ENCODE assay signal across 15 cellular contexts in the genomic region with DNA sequence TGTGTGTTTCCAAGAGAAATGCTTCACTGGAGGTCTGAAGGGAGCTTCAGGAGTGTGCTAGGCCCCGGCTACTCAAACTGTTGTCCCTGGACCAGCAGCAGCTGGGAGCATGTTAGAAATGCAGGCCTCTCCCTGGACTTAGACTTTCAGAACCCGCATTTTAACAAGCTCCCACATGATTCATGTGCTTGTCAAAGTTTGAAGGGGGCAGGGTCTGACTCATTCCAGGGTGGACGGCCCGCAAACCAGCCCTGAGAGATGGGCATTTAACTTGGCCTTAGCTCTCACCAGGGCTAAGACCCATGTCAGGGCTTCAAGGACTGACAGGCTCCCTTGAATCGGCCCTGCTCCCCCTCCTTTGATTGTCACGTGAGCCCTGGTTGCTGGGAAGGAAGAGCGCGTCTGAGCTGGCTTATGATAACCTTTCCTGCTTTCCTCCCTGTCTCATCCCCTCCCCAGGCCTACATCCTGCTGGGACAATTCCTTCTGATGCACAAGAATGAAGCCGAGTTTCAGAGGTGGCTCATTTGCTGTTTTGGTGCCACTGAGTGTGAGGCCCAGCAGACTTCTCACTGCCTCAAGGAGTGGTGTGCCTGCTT. TPM values are rescaled to one million over a fixed set of nuclear protein-coding genes. Genes with fewer than 3 reads are reported as not detected.
A peak's percentile ranks its signal among the peaks of the same experiment; 100 is the strongest.
DNase-seq lines count a peak whose midpoint lies in the region; ATAC-seq, FAIRE-seq and TF ChIP-seq lines count a peak whose summit lies in the region.
"Had no signal": no experiment of that assay in that cellular context is flagged by ENCODE, and none has a peak within 500 bp of the region (broad histone marks: within the 10 kb centered on the region; RNA-seq: fewer than 3 reads in every experiment).

No MANE protein-coding gene starts in this region.

- no peak overlapping the region for H3K4me3 ChIP-seq in pancreas
- H3K4me3 ChIP-seq: BLaER1 treated with 17β-estradiol and CSF1 and Interleukin-3, amounts not matched to agents 10 nM and 100 nM; SK-N-MC had no signal

- no peaks in the 10 kb centered on the region for H3K27me3 Mint-ChIP-seq in WTC11 (ENCODE audit: low read depth)
- H3K27me3 Mint-ChIP-seq: activated CD4-positive, alpha-beta T cell treated with anti-CD3 and anti-CD28 coated beads for 36 hours had no signal

- H3K9me3 ChIP-seq in pancreas = no peaks in the 10 kb centered on the region

- WGBS in pancreas, 2 donors = 47 to 59% methylated on average over 9 of the region's 9 CpGs

- CTCF ChIA-PET in WTC11 (lab: Charles Lee) = interaction anchor here (1.0 kb wide), 1 partner anchor 53 kb away, joined by 6 read pairs; a partner anchor contains a TSS

- H3K36me3 ChIP-seq in pancreas = no peaks in the 10 kb centered on the region
- H3K36me3 ChIP-seq: BLaER1 treated with 17β-estradiol and CSF1 and Interleukin-3, amounts not matched to agents 10 nM and 100 nM had no signal

- no peak overlapping the region for H3K27ac ChIP-seq in foreskin keratinocyte
- H3K27ac ChIP-seq in pancreas = peak overlapping the region in 3 of 4 donors; percentile 14 to 80 (median 66)
- H3K27ac ChIP-seq: BLaER1 treated with 17β-estradiol and CSF1 and Interleukin-3, amounts not matched to agents 10 nM and 100 nM; SK-N-MC had no signal

- no peak for TF ChIP-seq CTCF in WTC11 (IDR thresholded peaks at IDR 0.05)
- no peak for TF ChIP-seq CTCF in foreskin keratinocyte (conservative IDR thresholded peaks at IDR 0.05)
- no peak for TF ChIP-seq CTCF in pancreas (IDR thresholded peaks at IDR 0.05)

- H3K4me3 Mint-ChIP-seq in WTC11 = no peak overlapping the region
- H3K4me3 Mint-ChIP-seq: activated CD4-positive, alpha-beta T cell treated with anti-CD3 and anti-CD28 coated beads for 36 hours had no signal

- no peaks in the 10 kb centered on the region for H3K4me1 ChIP-seq in foreskin keratinocyte
- peaks cover 17 to 34% (median 23%) of the 10 kb centered on the region in 3 donors for H3K4me1 ChIP-seq in pancreas
- H3K4me1 ChIP-seq: BLaER1 treated with 17β-estradiol and CSF1 and Interleukin-3, amounts not matched to agents 10 nM and 100 nM had no signal

- FAIRE-seq in pancreas (lab: Jason Lieb, UNC) = no peak

- ATAC-seq in WTC11 (no peak), foreskin keratinocyte (peak; percentile 61), pancreas (peak; percentile 8 to 20 (median 12)), HG03139 (IDR thresholded peaks at IDR 0.05; ENCODE audit: unreplicated experiment) (no peak)
- ATAC-seq: activated CD4-positive, alpha-beta T cell treated with anti-CD3 and anti-CD28 coated beads for 36 hours; esophagus mucosa had no signal

- H3K4me1 Mint-ChIP-seq in WTC11 = peaks cover 19% of the 10 kb centered on the region
- H3K4me1 Mint-ChIP-seq: activated CD4-positive, alpha-beta T cell treated with anti-CD3 and anti-CD28 coated beads for 36 hours; naive B cell had no signal

- H3K36me3 Mint-ChIP-seq in WTC11 = peaks cover 38% of the 10 kb centered on the region

- H3K27me3 ChIP-seq in foreskin keratinocyte (peaks cover 2% of the 10 kb centered on the region), pancreas (no peaks in the 10 kb centered on the region)
- H3K27me3 ChIP-seq: BLaER1 treated with 17β-estradiol and CSF1 and Interleukin-3, amounts not matched to agents 10 nM and 100 nM had no signal

- peaks cover 44% of the 10 kb centered on the region for H3K9me3 Mint-ChIP-seq in WTC11

- DNase-seq in GM04504 (ENCODE audit: low read depth) (peak; percentile 10), WTC11 (ENCODE audit: low spot score) (no peak), foreskin keratinocyte (peak; percentile 24 to 38), pancreas (peak in 1 of 6 donors; percentile 43), NCI-H2171 treated with DMSO at 0.1 percent for 48 hours (lab: John Stamatoyannopoulos, UW) (no peak)
- no peak for DNase-seq in NK-92 treated with Interleukin-12 subunit alpha and Interleukin-12 subunit beta, amount 100 ng/mL, for 24 hours (lab: John Stamatoyannopoulos, UW)
- no peak for DNase-seq in activated CD4-positive, CD25-positive, alpha-beta regulatory T cell (lab: John Stamatoyannopoulos, UW)
- DNase-seq: activated CD4-positive, alpha-beta T cell treated with anti-CD3 and anti-CD28 coated beads for 36 hours; caudate nucleus; naive B cell; NCI-H1694 treated with DMSO at 0.1 percent for 48 hours had no signal

- POLR2A ChIA-PET in WTC11 (lab: Charles Lee) = interaction anchor here (0.8 kb wide), 1 partner anchor 53 kb away, joined by 4 read pairs; a partner anchor contains a TSS

- no peak overlapping the region for H3K27ac Mint-ChIP-seq in WTC11
- H3K27ac Mint-ChIP-seq: activated CD4-positive, alpha-beta T cell treated with anti-CD3 and anti-CD28 coated beads for 36 hours had no signal

- intact Hi-C loops in pancreas (cut with DNase I) = no loop called here

TF ChIP-seq in WTC11, 78 proteins besides CTCF, POLR2A, EP300 and RAD21:
- TF ChIP-seq, protein P1, sequence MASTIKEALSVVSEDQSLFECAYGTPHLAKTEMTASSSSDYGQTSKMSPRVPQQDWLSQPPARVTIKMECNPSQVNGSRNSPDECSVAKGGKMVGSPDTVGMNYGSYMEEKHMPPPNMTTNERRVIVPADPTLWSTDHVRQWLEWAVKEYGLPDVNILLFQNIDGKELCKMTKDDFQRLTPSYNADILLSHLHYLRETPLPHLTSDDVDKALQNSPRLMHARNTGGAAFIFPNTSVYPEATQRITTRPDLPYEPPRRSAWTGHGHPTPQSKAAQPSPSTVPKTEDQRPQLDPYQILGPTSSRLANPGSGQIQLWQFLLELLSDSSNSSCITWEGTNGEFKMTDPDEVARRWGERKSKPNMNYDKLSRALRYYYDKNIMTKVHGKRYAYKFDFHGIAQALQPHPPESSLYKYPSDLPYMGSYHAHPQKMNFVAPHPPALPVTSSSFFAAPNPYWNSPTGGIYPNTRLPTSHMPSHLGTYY (CRISPR knock-in tag; IDR thresholded peaks at IDR 0.05) = no peak
- TF ChIP-seq ETV6 (CRISPR knock-in tag; IDR thresholded peaks at IDR 0.05) (no peak), ZNF416 (CRISPR knock-in tag; IDR thresholded peaks at IDR 0.05) (no peak), RELA (CRISPR knock-in tag; IDR thresholded peaks at IDR 0.05; ENCODE audit: borderline replicate concordance) (no peak)
- TF ChIP-seq, protein P2, sequence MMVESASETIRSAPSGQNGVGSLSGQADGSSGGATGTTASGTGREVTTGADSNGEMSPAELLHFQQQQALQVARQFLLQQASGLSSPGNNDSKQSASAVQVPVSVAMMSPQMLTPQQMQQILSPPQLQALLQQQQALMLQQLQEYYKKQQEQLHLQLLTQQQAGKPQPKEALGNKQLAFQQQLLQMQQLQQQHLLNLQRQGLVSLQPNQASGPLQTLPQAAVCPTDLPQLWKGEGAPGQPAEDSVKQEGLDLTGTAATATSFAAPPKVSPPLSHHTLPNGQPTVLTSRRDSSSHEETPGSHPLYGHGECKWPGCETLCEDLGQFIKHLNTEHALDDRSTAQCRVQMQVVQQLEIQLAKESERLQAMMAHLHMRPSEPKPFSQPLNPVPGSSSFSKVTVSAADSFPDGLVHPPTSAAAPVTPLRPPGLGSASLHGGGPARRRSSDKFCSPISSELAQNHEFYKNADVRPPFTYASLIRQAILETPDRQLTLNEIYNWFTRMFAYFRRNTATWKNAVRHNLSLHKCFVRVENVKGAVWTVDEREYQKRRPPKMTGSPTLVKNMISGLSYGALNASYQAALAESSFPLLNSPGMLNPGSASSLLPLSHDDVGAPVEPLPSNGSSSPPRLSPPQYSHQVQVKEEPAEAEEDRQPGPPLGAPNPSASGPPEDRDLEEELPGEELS (CRISPR knock-in tag; IDR thresholded peaks at IDR 0.05) = no peak
- TF ChIP-seq, protein P3, sequence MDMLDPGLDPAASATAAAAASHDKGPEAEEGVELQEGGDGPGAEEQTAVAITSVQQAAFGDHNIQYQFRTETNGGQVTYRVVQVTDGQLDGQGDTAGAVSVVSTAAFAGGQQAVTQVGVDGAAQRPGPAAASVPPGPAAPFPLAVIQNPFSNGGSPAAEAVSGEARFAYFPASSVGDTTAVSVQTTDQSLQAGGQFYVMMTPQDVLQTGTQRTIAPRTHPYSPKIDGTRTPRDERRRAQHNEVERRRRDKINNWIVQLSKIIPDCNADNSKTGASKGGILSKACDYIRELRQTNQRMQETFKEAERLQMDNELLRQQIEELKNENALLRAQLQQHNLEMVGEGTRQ (CRISPR knock-in tag; IDR thresholded peaks at IDR 0.05) = peak; percentile 25; the same call in 1 of the 2 replicates
- TF ChIP-seq, protein P4, sequence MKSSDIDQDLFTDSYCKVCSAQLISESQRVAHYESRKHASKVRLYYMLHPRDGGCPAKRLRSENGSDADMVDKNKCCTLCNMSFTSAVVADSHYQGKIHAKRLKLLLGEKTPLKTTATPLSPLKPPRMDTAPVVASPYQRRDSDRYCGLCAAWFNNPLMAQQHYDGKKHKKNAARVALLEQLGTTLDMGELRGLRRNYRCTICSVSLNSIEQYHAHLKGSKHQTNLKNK (CRISPR knock-in tag; IDR thresholded peaks at IDR 0.05) = no peak

RNA-seq across cellular contexts. Expression of a gene that starts 35.5 kb away (rescaled TPM):
- total RNA-seq in WTC11 (2021) (not detected in 3 replicates), foreskin keratinocyte (not detected in 2 replicates), pancreas (1 to 10 TPM in 5 of 6 donors, under 1 TPM in 1; 0.88 to 6.4 (median 2.0) TPM)
- polyA plus RNA-seq in foreskin keratinocyte (not detected in 2 replicates), pancreas (1 to 10 TPM in 1 of 2 donors, under 1 TPM in 1; 0.59 to 1.3 TPM)
- total RNA-seq: activated CD4-positive, alpha-beta T cell treated with anti-CD3 and anti-CD28 coated beads for 36 hours; esophagus mucosa had no signal

RNA-seq across cellular contexts. Expression of a gene that starts 53.3 kb away (rescaled TPM):
- 161 to 171 TPM (median 162 TPM) in 3 replicates for total RNA-seq in WTC11 (2021)
- total RNA-seq in foreskin keratinocyte = 107 and 109 TPM in 2 replicates
- polyA plus RNA-seq in foreskin keratinocyte = 51.9 and 56.6 TPM in 2 replicates
- 100 to 1,000 TPM; 339 to 442 (median 354) TPM for total RNA-seq in pancreas
- polyA plus RNA-seq in pancreas = 100 to 1,000 TPM; 170 to 269 TPM

Comparison
In these comparisons a context has a peak if more than half of its experiments do, and no peak if none do; other contexts are left out.
1. DNase-seq: peak in GM04504 (single experiment) and foreskin keratinocyte (2 of 2); none in WTC11 (single experiment), NCI-H2171 treated with DMSO at 0.1 percent for 48 hours (single experiment), NK-92 treated with Interleukin-12 subunit alpha and Interleukin-12 subunit beta, amount 100 ng/mL, for 24 hours (single experiment) and activated CD4-positive, CD25-positive, alpha-beta regulatory T cell (0 of 4).
2. ATAC-seq: peak in foreskin keratinocyte (single experiment) and pancreas (4 of 4); none in WTC11 (single experiment) and HG03139 (single experiment).